15 cellular contexts compared by ENCODE assay signal in the genomic region with DNA sequence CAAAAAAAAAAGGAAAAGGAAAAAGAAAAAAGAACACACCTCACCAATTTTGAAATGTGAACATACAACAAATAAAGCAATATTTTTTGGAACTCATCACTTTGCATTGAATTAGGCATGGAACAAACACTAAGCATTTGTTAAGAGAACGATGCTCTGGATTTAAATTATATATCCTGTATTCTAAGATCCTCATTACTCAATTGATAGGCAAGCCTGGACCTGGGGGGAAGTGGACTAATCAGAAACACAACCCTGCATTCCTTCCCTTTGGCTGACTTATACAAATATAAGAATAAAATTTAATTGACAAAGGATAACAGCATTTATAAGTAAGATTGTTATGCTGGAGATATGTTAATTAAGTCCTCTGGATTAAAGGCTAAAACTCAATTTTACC. TPM values are rescaled to one million over a fixed set of nuclear protein-coding genes. Genes with fewer than 3 reads are reported as not detected.
DNase-seq lines count a peak whose midpoint lies in the region; TF ChIP-seq lines count a peak whose summit lies in the region.
"Had no signal": no experiment of that assay in that cellular context is flagged by ENCODE, and none has a peak within 500 bp of the region (broad histone marks: within the 10 kb centered on the region; RNA-seq: fewer than 3 reads in every experiment).

No MANE protein-coding gene starts in this region.

- H3K27me3 Mint-ChIP-seq in endodermal cell (ENCODE audit: insufficient read depth) (peaks cover 4% of the 10 kb centered on the region), nephron progenitor cell (ENCODE audit: low read depth, poor library complexity) (peaks cover 3% of the 10 kb centered on the region)

- peak overlapping the region; percentile 84 for H3K4me3 Mint-ChIP-seq in endodermal cell
- H3K4me3 Mint-ChIP-seq in nephron progenitor cell: peak overlapping the region; percentile 99

- POLR2A ChIA-PET in AG04449 (lab: Yijun Ruan, JAX): no interaction called here

- CTCF ChIA-PET in AG04449 (lab: Yijun Ruan, JAX): interaction anchor here (0.8 to 2.5 kb wide), 4 partner anchors 37 to 53 kb away, joined by 3 to 13 read pairs (median 8); no protein-coding TSS in a partner anchor

- H3K27me3 ChIP-seq in HUES48 (ENCODE audit: control insufficient read depth, insufficient read depth, low read length) (no peaks in the 10 kb centered on the region), endodermal cell (ENCODE audit: control insufficient read depth, insufficient read depth, low read length, poor library complexity, severe bottlenecking) (no peaks in the 10 kb centered on the region)

- H3K4me1 Mint-ChIP-seq in endodermal cell (peaks cover 22% of the 10 kb centered on the region), nephron progenitor cell (peaks cover 46% of the 10 kb centered on the region)

- H3K36me3 Mint-ChIP-seq in endodermal cell (ENCODE audit: low read depth) (peaks cover 5% of the 10 kb centered on the region), nephron progenitor cell (ENCODE audit: low read depth) (peaks cover 16% of the 10 kb centered on the region)
- H3K36me3 Mint-ChIP-seq: activated naive CD8-positive, alpha-beta T cell had no signal

- intact Hi-C loops in posterior cingulate gyrus (cut with DNase I): no loop called here
- intact Hi-C loops in lower leg skin (cut with DNase I; ENCODE audit: low total_unique reads): no loop called here

- peak overlapping the region; percentile 82 for H3K4me3 ChIP-seq in AG04449 (ENCODE audit: low read depth, low read length)
- H3K4me3 ChIP-seq in HUES48 (ENCODE audit: low read depth, low read length): peak overlapping the region; percentile 99
- peak overlapping the region; percentile 93 for H3K4me3 ChIP-seq in endodermal cell (ENCODE audit: low read length)
- no peak overlapping the region for H3K4me3 ChIP-seq in lower leg skin (ENCODE audit: low read depth, poor library complexity, severe bottlenecking)
- H3K4me3 ChIP-seq: GM12878 had no signal

- 88% methylated on average over 1 of the region's 1 CpG; no CpG with 5 or more reads in 1 of the 2 experiments for WGBS in endodermal cell (ENCODE audit: insufficient coverage in 1 of 2, insufficient read length in 1 of 2), 2 experiments
- 60 to 62% methylated on average over 1 of the region's 1 CpG for WGBS in lower leg skin, 2 donors

- H3K36me3 ChIP-seq in HUES48 (ENCODE audit: control insufficient read depth, insufficient read depth, low read length): no peaks in the 10 kb centered on the region
- peaks cover 10% of the 10 kb centered on the region for H3K36me3 ChIP-seq in endodermal cell (ENCODE audit: control insufficient read depth, insufficient read depth, low read length)

- H3K9me3 ChIP-seq in HUES48 (ENCODE audit: control insufficient read depth, insufficient read depth, low read length) (no peaks in the 10 kb centered on the region), endodermal cell (ENCODE audit: control insufficient read depth, low read length) (no peaks in the 10 kb centered on the region)

- no peak for TF ChIP-seq POLR2A in lower leg skin (IDR thresholded peaks at IDR 0.05)

- H3K27ac ChIP-seq in HUES48 (ENCODE audit: low read depth, low read length): no peak overlapping the region
- no peak overlapping the region for H3K27ac ChIP-seq in endodermal cell (ENCODE audit: low read depth, low read length)

- no peak overlapping the region for H3K27ac Mint-ChIP-seq in endodermal cell
- H3K27ac Mint-ChIP-seq in nephron progenitor cell: peak overlapping the region; percentile 56
- H3K27ac Mint-ChIP-seq: activated naive CD8-positive, alpha-beta T cell; CD4-positive, alpha-beta T cell had no signal

- TF ChIP-seq CTCF in AG04449 (IDR thresholded peaks at IDR 0.05; ENCODE audit: insufficient read depth, low read length, missing control alignments) (no peak), endodermal cell (conservative IDR thresholded peaks at IDR 0.05) (no peak), nephron progenitor cell (IDR thresholded peaks at IDR 0.05) (no peak), lower leg skin (IDR thresholded peaks at IDR 0.05) (no peak)

- H3K4me1 ChIP-seq in HUES48 (ENCODE audit: control insufficient read depth, insufficient read depth, low read length): peaks cover 22% of the 10 kb centered on the region
- peaks cover 10% of the 10 kb centered on the region for H3K4me1 ChIP-seq in endodermal cell (ENCODE audit: control insufficient read depth, insufficient read depth, low read length)

- H3K9me3 Mint-ChIP-seq in endodermal cell: no peaks in the 10 kb centered on the region
- H3K9me3 Mint-ChIP-seq in nephron progenitor cell: peaks cover 9% of the 10 kb centered on the region
- H3K9me3 Mint-ChIP-seq: CD4-positive, alpha-beta T cell had no signal

- no peak for DNase-seq in AG04449 (ENCODE audit: low read depth, low spot score)
- DNase-seq in endodermal cell: no peak
- DNase-seq in nephron progenitor cell: no peak
- DNase-seq in posterior cingulate gyrus: no peak
- DNase-seq in NOMO-1 treated with dmso at 0.1 percent for 144 hours (lab: John Stamatoyannopoulos, UW; ENCODE audit: unreplicated experiment): no peak
- no peak for DNase-seq in GDM1 (lab: John Stamatoyannopoulos, UW)
- DNase-seq in lower leg skin (ENCODE audit: low spot score in 2 of 2): no peak
- DNase-seq: CD4-positive, alpha-beta T cell; NCI-H2081 treated with DMSO at 0.1 percent for 48 hours; stimulated activated naive CD4-positive, alpha-beta T cell had no signal

- H3K9ac ChIP-seq in HUES48 (ENCODE audit: low read depth, low read length) (no peak overlapping the region), endodermal cell (ENCODE audit: extremely low read depth, low read length, poor library complexity, severe bottlenecking) (peak overlapping the region; percentile 58)

RNA-seq across cellular contexts. Expression of gene GJC1, which starts 2.2 kb away (rescaled TPM):
- total RNA-seq in endodermal cell (100 to 1,000 TPM in 1 of 2 donors, 10 to 100 TPM in 1; 81.9 to 108 TPM), lower leg skin (1 to 10 TPM in 2 of 4 donors, under 1 TPM in 2; 0.25 to 4.6 (median 1.6) TPM)
- polyA plus RNA-seq in endodermal cell (2013, experiment 1 of 2): 55.9 TPM
- 55.1 TPM for polyA plus RNA-seq in endodermal cell (2013, experiment 2 of 2)
- total RNA-seq: CD4-positive, alpha-beta T cell had no signal

RNA-seq across cellular contexts. Expression of gene HIGD1B, which starts 19.8 kb away (rescaled TPM):
- not detected for total RNA-seq in endodermal cell
- not detected for polyA plus RNA-seq in endodermal cell (2013, experiment 1 of 2)
- not detected for polyA plus RNA-seq in endodermal cell (2013, experiment 2 of 2)
- under 1 TPM in 1 of 4 donors, not detected in 3; 0.52 TPM for total RNA-seq in lower leg skin
- total RNA-seq: CD4-positive, alpha-beta T cell; GM12878; lung microvascular endothelial cell; SK-MEL-5 had no signal

Comparison
In these comparisons a context has a peak if more than half of its experiments do, and no peak if none do; other contexts are left out.
1. RNA of gene GJC1, which starts 2.2 kb away (total RNA-seq): 81.9 to 108 TPM in endodermal cell; 0.25 to 4.6 TPM in lower leg skin; every median in the first group is over 10 times any median in the second.